Comparison of ENCODE assay signal across 23 cellular contexts in the genomic region with DNA sequence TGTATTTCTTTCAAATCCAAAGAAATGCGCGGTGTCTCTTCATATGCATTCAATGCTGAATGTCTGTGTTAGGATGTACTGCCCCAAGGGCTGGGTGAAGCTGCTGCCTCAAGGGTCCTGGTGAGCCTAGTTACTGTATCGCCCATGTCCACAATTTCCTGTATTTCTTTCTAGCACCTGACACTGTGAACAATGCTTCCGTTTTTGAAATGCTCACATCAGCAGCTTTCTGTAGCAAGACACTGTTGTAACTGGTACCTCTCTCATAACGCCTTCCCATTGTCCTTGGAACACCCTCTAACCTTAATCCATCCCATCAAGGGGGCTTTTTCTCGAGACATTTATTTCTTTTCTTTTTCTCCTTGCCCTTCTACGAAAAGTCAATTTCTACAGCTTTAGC. TPM values are rescaled to one million over a fixed set of nuclear protein-coding genes. Genes with fewer than 3 reads are reported as not detected.
"Had no signal": no experiment of that assay in that cellular context is flagged by ENCODE, and none has a peak within 500 bp of the region (broad histone marks: within the 10 kb centered on the region; RNA-seq: fewer than 3 reads in every experiment).

No MANE protein-coding gene starts in this region.

- H3K27ac ChIP-seq: neutrophil, tibial nerve, vagina, VCaP had no signal

- H3K4me3 Mint-ChIP-seq: activated CD4-positive, alpha-beta memory T cell treated with anti-CD3 and anti-CD28 coated beads for 36 hours; activated CD8-positive, alpha-beta memory T cell treated with anti-CD3 and anti-CD28 coated beads, Interleukin-2, amount 10 ng/mL, durations not matched to agents 7 days and 5 days; activated T-cell treated with anti-CD3 and anti-CD28 coated beads, Interleukin-2, amount 50 U/mL, for 24 hours; brain; dendritic cell treated with granulocyte-macrophage colony-stimulating factor and Interleukin-4, amounts not matched to agents 40 ng/mL and 50 ng/mL, for 4 days; effector memory CD8-positive, alpha-beta T cell had no signal

- DNase-seq: activated CD4-positive, alpha-beta memory T cell treated with anti-CD3 and anti-CD28 coated beads for 36 hours; activated CD8-positive, alpha-beta memory T cell treated with anti-CD3 and anti-CD28 coated beads, Interleukin-2, amount 10 ng/mL, durations not matched to agents 7 days and 5 days; activated effector memory CD4-positive, alpha-beta T cell treated with Interleukin-2 at 50 U/mL for 16 hours; activated T-cell treated with anti-CD3 and anti-CD28 coated beads, Interleukin-2, amount 50 U/mL, for 24 hours; amniotic stem cell; cerebellar nuclear complex; effector memory CD8-positive, alpha-beta T cell; head of caudate nucleus; left colon; mammary epithelial cell; mucosa of descending colon; naive thymus-derived CD8-positive, alpha-beta T cell; retina; stimulated activated CD4-positive, alpha-beta T cell treated with anti-CD3 and anti-CD28 coated beads, Interleukin-4, amount 100 ng/mL, for 24 hours; stimulated activated naive CD4-positive, alpha-beta T cell; SW 1271 had no signal

- H3K9me3 ChIP-seq: mucosa of descending colon, neutrophil, vagina had no signal

- H3K27me3 ChIP-seq: neutrophil, tibial nerve, vagina had no signal

- H3K36me3 Mint-ChIP-seq: activated CD4-positive, alpha-beta memory T cell treated with anti-CD3 and anti-CD28 coated beads for 36 hours; activated CD8-positive, alpha-beta memory T cell treated with anti-CD3 and anti-CD28 coated beads, Interleukin-2, amount 10 ng/mL, durations not matched to agents 7 days and 5 days; activated naive CD4-positive, alpha-beta T cell treated with anti-CD3 and anti-CD28 coated beads, Interleukin-2, amount 50 U/mL, for 72 hours had no signal

- H3K4me3 ChIP-seq: mucosa of descending colon, tibial nerve, vagina had no signal

- ATAC-seq: activated CD8-positive, alpha-beta memory T cell treated with anti-CD3 and anti-CD28 coated beads, Interleukin-2, amount 10 ng/mL, durations not matched to agents 7 days and 5 days; activated naive CD4-positive, alpha-beta T cell treated with anti-CD3 and anti-CD28 coated beads, Interleukin-2, amount 50 U/mL, for 72 hours; effector memory CD8-positive, alpha-beta T cell; left colon; mucosa of descending colon; naive thymus-derived CD8-positive, alpha-beta T cell had no signal

- H3K9me3 Mint-ChIP-seq: activated naive CD4-positive, alpha-beta T cell treated with anti-CD3 and anti-CD28 coated beads, Interleukin-2, amount 50 U/mL, for 72 hours; activated T-cell treated with anti-CD3 and anti-CD28 coated beads, Interleukin-2, amount 50 U/mL, for 24 hours; dendritic cell treated with granulocyte-macrophage colony-stimulating factor and Interleukin-4, amounts not matched to agents 40 ng/mL and 50 ng/mL, for 4 days; effector memory CD8-positive, alpha-beta T cell had no signal

- H3K36me3 ChIP-seq: neutrophil, vagina had no signal

- H3K27ac Mint-ChIP-seq: activated CD4-positive, alpha-beta memory T cell treated with anti-CD3 and anti-CD28 coated beads for 36 hours; activated CD8-positive, alpha-beta memory T cell treated with anti-CD3 and anti-CD28 coated beads, Interleukin-2, amount 10 ng/mL, durations not matched to agents 7 days and 5 days; activated naive CD4-positive, alpha-beta T cell treated with anti-CD3 and anti-CD28 coated beads, Interleukin-2, amount 50 U/mL, for 72 hours; activated T-cell treated with anti-CD3 and anti-CD28 coated beads, Interleukin-2, amount 50 U/mL, for 24 hours; brain; dendritic cell treated with granulocyte-macrophage colony-stimulating factor and Interleukin-4, amounts not matched to agents 40 ng/mL and 50 ng/mL, for 4 days; effector memory CD8-positive, alpha-beta T cell; naive thymus-derived CD8-positive, alpha-beta T cell had no signal

- H3K27me3 Mint-ChIP-seq: dendritic cell treated with granulocyte-macrophage colony-stimulating factor and Interleukin-4, amounts not matched to agents 40 ng/mL and 50 ng/mL, for 4 days had no signal

- H3K4me1 Mint-ChIP-seq: activated CD8-positive, alpha-beta memory T cell treated with anti-CD3 and anti-CD28 coated beads, Interleukin-2, amount 10 ng/mL, durations not matched to agents 7 days and 5 days had no signal

RNA-seq across cellular contexts. Expression of gene NRP1, which starts 25.1 kb away (rescaled TPM):
- polyA plus RNA-seq: naive thymus-derived CD8-positive, alpha-beta T cell had no signal
